14 cellular contexts compared by ENCODE assay signal in genomic region chr14:64856528-64857445, GRCh38. TPM values are rescaled to one million over a fixed set of nuclear protein-coding genes. Genes with fewer than 3 reads are reported as not detected.
A peak's percentile ranks its signal among the peaks of the same experiment; 100 is the strongest.
DNase-seq lines count a peak whose midpoint lies in the region; ATAC-seq and TF ChIP-seq lines count a peak whose summit lies in the region.
"Had no signal": no experiment of that assay in that cellular context is flagged by ENCODE, and none has a peak within 500 bp of the region (broad histone marks: within the 10 kb centered on the region; RNA-seq: fewer than 3 reads in every experiment).

No MANE protein-coding gene starts in this region.

- ATAC-seq in GM23338 = peak; percentile 54
- ATAC-seq in gastrocnemius medialis = no peak
- ATAC-seq in HG02678 (IDR thresholded peaks at IDR 0.05; ENCODE audit: unreplicated experiment) = no peak
- no peak for ATAC-seq in gastroesophageal sphincter

- no peak for TF ChIP-seq EP300 in gastroesophageal sphincter (IDR thresholded peaks at IDR 0.05)

- no peaks in the 10 kb centered on the region for H3K27me3 Mint-ChIP-seq in GM23338 (ENCODE audit: insufficient read depth, low read depth, poor library complexity)

- no peaks in the 10 kb centered on the region for H3K9me2 ChIP-seq in GM23338 (ENCODE audit: insufficient read depth)

- no peaks in the 10 kb centered on the region for H3K9me3 Mint-ChIP-seq in GM23338

- H3K4me1 ChIP-seq in GM23338 (ENCODE audit: insufficient read depth) (peaks cover 20% of the 10 kb centered on the region), gastrocnemius medialis (peaks cover 61 to 69% of the 10 kb centered on the region in 2 donors), gastroesophageal sphincter (no peaks in the 10 kb centered on the region)

- H3K36me3 ChIP-seq in GM23338 (ENCODE audit: insufficient read depth) (no peaks in the 10 kb centered on the region), gastrocnemius medialis (no peaks in the 10 kb centered on the region), gastroesophageal sphincter (no peaks in the 10 kb centered on the region)

- in situ Hi-C loops in gastrocnemius medialis (cut with MboI; ENCODE audit: low sequenced_read_pairs in 4 of 4) = no loop called here

- H3K4me3 ChIP-seq in GM23338 (no peak overlapping the region), gastrocnemius medialis (no peak overlapping the region), gastroesophageal sphincter (no peak overlapping the region)

- DNase-seq in GM23338 (ENCODE audit: low spot score) (no peak), OCI-M1 (lab: John Stamatoyannopoulos, UW) (peak; percentile 43), fibroblast of peridontal ligament (ENCODE audit: extremely low read depth) (peak; percentile 7), gastrocnemius medialis (no peak), hippocampal formation (lab: John Stamatoyannopoulos, UW) (no peak), caudate nucleus (lab: John Stamatoyannopoulos, UW) (no peak)
- DNase-seq: MV-4-11, NCI-H1417, NCI-H187 treated with DMSO at 0.1 percent for 48 hours, NCI-H345, SIG-M5 had no signal

- peak overlapping the region; percentile 95 for H2AFZ ChIP-seq in GM23338

- H3K79me2 ChIP-seq in GM23338 (replicated peaks; ENCODE audit: insufficient read depth) = no peaks in the 10 kb centered on the region

- no peaks in the 10 kb centered on the region for H4K20me1 ChIP-seq in GM23338 (replicated peaks; ENCODE audit: insufficient read depth)

- H3K27me3 ChIP-seq in GM23338 (ENCODE audit: insufficient read depth) (no peaks in the 10 kb centered on the region), gastrocnemius medialis (no peaks in the 10 kb centered on the region), gastroesophageal sphincter (peaks cover 18% of the 10 kb centered on the region)

- TF ChIP-seq POLR2A in gastrocnemius medialis (IDR thresholded peaks at IDR 0.05) = no peak
- no peak for TF ChIP-seq POLR2A in gastroesophageal sphincter (IDR thresholded peaks at IDR 0.05)

- no peaks in the 10 kb centered on the region for H3K9me3 ChIP-seq in gastrocnemius medialis
- H3K9me3 ChIP-seq in gastroesophageal sphincter = no peaks in the 10 kb centered on the region

- H3K4me2 ChIP-seq in GM23338 = peak overlapping the region; percentile 18; the same call in 1 of the 2 replicates

- 51 to 82% methylated on average over 4 to 8 of the region's 11 CpGs for WGBS in gastroesophageal sphincter (ENCODE audit: low coverage in 1 of 2), 2 donors

- H3K27ac ChIP-seq in GM23338 (ENCODE audit: low read depth) = peak overlapping the region; percentile 46; the same call in 1 of the 2 replicates
- H3K27ac ChIP-seq in gastrocnemius medialis = peak overlapping the region; percentile 82 to 99 (median 86)
- no peak overlapping the region for H3K27ac ChIP-seq in caudate nucleus (ENCODE audit: low read depth, low read length)
- no peak overlapping the region for H3K27ac ChIP-seq in gastroesophageal sphincter

- H3K4me1 Mint-ChIP-seq in GM23338 = peaks cover 30% of the 10 kb centered on the region
- H3K4me1 Mint-ChIP-seq: IgD-negative memory B cell had no signal

- 0 out of 2 replicates have a peak, but pooled peaks cover 5% of the 10 kb centered on the region for H3F3A ChIP-seq in GM23338 (replicated peaks; ENCODE audit: low read depth)

- no peaks in the 10 kb centered on the region for H3K36me3 Mint-ChIP-seq in GM23338 (ENCODE audit: low read depth)

- TF ChIP-seq CTCF in GM23338 (conservative IDR thresholded peaks at IDR 0.05; ENCODE audit: low read depth in 2 of 2) = no peak
- TF ChIP-seq CTCF in gastrocnemius medialis (IDR thresholded peaks at IDR 0.05 in 4 of 5, conservative IDR thresholded peaks at IDR 0.05 in 1 of 5) = no peak
- no peak for TF ChIP-seq CTCF in gastroesophageal sphincter (IDR thresholded peaks at IDR 0.05)

- intact Hi-C loops in gastrocnemius medialis (cut with DNase I; ENCODE audit: low total_unique reads) = loop anchor here (2.0 kb wide), 1 partner anchor 14 kb away; no protein-coding TSS in a partner anchor

- no peak overlapping the region for H3K4me3 Mint-ChIP-seq in GM23338
- H3K4me3 Mint-ChIP-seq: IgD-negative memory B cell had no signal

- H3K27ac Mint-ChIP-seq in GM23338 = no peak overlapping the region
- H3K27ac Mint-ChIP-seq: IgD-negative memory B cell had no signal

TF ChIP-seq in GM23338, 12 proteins besides CTCF, POLR2A, EP300 and RAD21:
- no peak for TF ChIP-seq EZH2phosphoT487 (IDR thresholded peaks at IDR 0.05; ENCODE audit: unreplicated experiment)

RNA-seq across cellular contexts. Expression of gene SPTB, which starts 22.9 kb away (rescaled TPM):
- total RNA-seq in GM23338 (2014; rRNA removed; shearing (Covaris generic)) = 1.9 and 2.4 TPM in 2 replicates
- polyA plus RNA-seq in GM23338 (2016; fragmentation: Nextera tagmentation; extraction: Ambion mirVana) = 0.80 and 1.1 TPM in 2 replicates
- total RNA-seq in gastrocnemius medialis (100 to 1,000 TPM; 123 to 554 (median 266) TPM), gastroesophageal sphincter (1 to 10 TPM in 2 of 4 donors, under 1 TPM in 2; 0.62 to 3.1 (median 1.0) TPM)

RNA-seq across cellular contexts. Expression of gene CHURC1, which starts 57.5 kb away (rescaled TPM):
- total RNA-seq in GM23338 (2014; rRNA removed; shearing (Covaris generic)) = 24.7 and 42.0 TPM in 2 replicates
- 218 and 225 TPM in 2 replicates for polyA plus RNA-seq in GM23338 (2016; fragmentation: Nextera tagmentation; extraction: Ambion mirVana)
- total RNA-seq in gastrocnemius medialis (100 to 1,000 TPM in 1 of 4 donors, 10 to 100 TPM in 3; 47.9 to 108 (median 79.6) TPM), gastroesophageal sphincter (100 to 1,000 TPM in 3 of 4 donors, 10 to 100 TPM in 1; 88.0 to 183 (median 114) TPM)

Comparison
In these comparisons a context has a peak if more than half of its experiments do, and no peak if none do; other contexts are left out.
1. DNase-seq: peak in OCI-M1 (single experiment) and fibroblast of peridontal ligament (single experiment); none in GM23338 (single experiment), gastrocnemius medialis (0 of 2), hippocampal formation (0 of 2) and caudate nucleus (0 of 61).
2. H3K27ac ChIP-seq: peak in GM23338 (single experiment) and gastrocnemius medialis (4 of 4); none in caudate nucleus (single experiment) and gastroesophageal sphincter (0 of 4).
3. RNA of gene SPTB, which starts 22.9 kb away (total RNA-seq): 123 to 554 TPM in gastrocnemius medialis; 1.9 to 2.4 TPM in GM23338 and 0.62 to 3.1 TPM in gastroesophageal sphincter; every median in the first group is over 10 times any median in the second.